ENCODE assay signal across 11 cellular contexts in the genomic region with DNA sequence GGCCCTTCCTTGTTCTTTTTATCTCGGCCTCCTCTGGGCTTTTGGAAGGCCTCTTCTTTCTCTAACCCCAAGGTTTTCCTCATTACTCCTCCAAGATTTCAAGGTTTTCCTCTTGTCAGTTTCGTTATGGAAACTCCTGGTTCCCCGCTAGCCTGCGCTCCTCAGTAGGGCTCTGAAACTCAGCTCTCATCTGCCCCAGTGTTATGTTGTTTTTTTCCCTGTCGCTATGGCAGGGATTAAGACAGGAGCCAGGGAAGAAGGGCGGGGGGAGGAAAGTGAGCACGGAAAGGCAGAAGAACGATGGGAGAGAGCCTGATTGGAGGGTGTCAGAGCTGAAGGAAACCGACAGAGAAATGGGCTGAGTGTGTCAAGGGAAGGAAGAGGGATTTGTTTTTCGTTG. TPM values are rescaled to one million over a fixed set of nuclear protein-coding genes. Genes with fewer than 3 reads are reported as not detected.
DNase-seq lines count a peak whose midpoint lies in the region; TF ChIP-seq lines count a peak whose summit lies in the region.
"Had no signal": no experiment of that assay in that cellular context is flagged by ENCODE, and none has a peak within 500 bp of the region (broad histone marks: within the 10 kb centered on the region; RNA-seq: fewer than 3 reads in every experiment).

No MANE protein-coding gene starts in this region.

- H3K27ac Mint-ChIP-seq in T-helper 1 cell treated with Interleukin-12 subunit alpha and Interleukin-12 subunit beta and Interleukin-4 antibody, amounts not matched to agents 30 μg/mL and 1 μg/mL, for 36 hours = peak overlapping the region; percentile 37

- no peaks in the 10 kb centered on the region for H3K27me3 ChIP-seq in uterus

- peak overlapping the region; percentile 77 to 87 for H3K27ac ChIP-seq in uterus

- H3K36me3 ChIP-seq in uterus = no peaks in the 10 kb centered on the region

- intact Hi-C loops in uterus (cut with DNase I; ENCODE audit: low total_unique reads) = no loop called here

- H3K4me1 ChIP-seq in uterus = peaks cover 9 to 13% of the 10 kb centered on the region in 2 donors

- TF ChIP-seq CTCF in fibroblast of mammary gland (conservative IDR thresholded peaks at IDR 0.05; ENCODE audit: control insufficient read depth, insufficient read depth, low read depth, low read length) (no peak), uterus (IDR thresholded peaks at IDR 0.05) (no peak)

- H3K4me1 Mint-ChIP-seq in T-helper 1 cell treated with Interleukin-12 subunit alpha and Interleukin-12 subunit beta and Interleukin-4 antibody, amounts not matched to agents 30 μg/mL and 1 μg/mL, for 36 hours (ENCODE audit: low read depth) = peaks cover 28% of the 10 kb centered on the region

- H3K4me3 Mint-ChIP-seq in T-helper 1 cell treated with Interleukin-12 subunit alpha and Interleukin-12 subunit beta and Interleukin-4 antibody, amounts not matched to agents 30 μg/mL and 1 μg/mL, for 36 hours = no peak overlapping the region
- H3K4me3 Mint-ChIP-seq: activated naive CD4-positive, alpha-beta T cell treated with anti-CD3 and anti-CD28 coated beads, Interleukin-2, amount 10 ng/mL, durations not matched to agents 7 days and 5 days had no signal

- H3K27me3 Mint-ChIP-seq in T-helper 1 cell treated with Interleukin-12 subunit alpha and Interleukin-12 subunit beta and Interleukin-4 antibody, amounts not matched to agents 30 μg/mL and 1 μg/mL, for 36 hours (ENCODE audit: low read depth) = peaks cover 29% of the 10 kb centered on the region

- H3K9me3 Mint-ChIP-seq in T-helper 1 cell treated with Interleukin-12 subunit alpha and Interleukin-12 subunit beta and Interleukin-4 antibody, amounts not matched to agents 30 μg/mL and 1 μg/mL, for 36 hours = peaks cover 6% of the 10 kb centered on the region

- no peak overlapping the region for H3K4me3 ChIP-seq in fibroblast of mammary gland (ENCODE audit: control insufficient read depth, low read depth, low read length)
- H3K4me3 ChIP-seq in uterus = peak overlapping the region in 1 of 2 donors; percentile 17
- H3K4me3 ChIP-seq: A549 had no signal

- DNase-seq in T-helper 1 cell (no peak), fibroblast of mammary gland (ENCODE audit: low read depth) (peak; percentile 54), myocyte (ENCODE audit: low read depth) (peak; percentile 71), uterus (peak; percentile 68 to 75), kidney glomerular epithelial cell (lab: John Stamatoyannopoulos, UW) (no peak), SW480 (ENCODE audit: low spot score) (no peak)
- DNase-seq in activated CD4-positive, CD25-positive, alpha-beta regulatory T cell treated with anti-CD3 and anti-CD28 coated beads, Interleukin-2, amount 50 U/mL, for 72 hours = no peak
- DNase-seq: activated naive CD4-positive, alpha-beta T cell treated with anti-CD3 and anti-CD28 coated beads, Interleukin-2, amount 10 ng/mL, durations not matched to agents 7 days and 5 days; NCI-H1048 had no signal

- no peaks in the 10 kb centered on the region for H3K9me3 ChIP-seq in uterus

- no peaks in the 10 kb centered on the region for H3K36me3 Mint-ChIP-seq in T-helper 1 cell treated with Interleukin-12 subunit alpha and Interleukin-12 subunit beta and Interleukin-4 antibody, amounts not matched to agents 30 μg/mL and 1 μg/mL, for 36 hours (ENCODE audit: low read depth)

- TF ChIP-seq POLR2A in uterus (IDR thresholded peaks at IDR 0.05) = no peak

RNA-seq across cellular contexts. Expression of gene JDP2, which starts 26.5 kb away (rescaled TPM):
- total RNA-seq in myocyte = 44.4 and 61.9 TPM in 2 replicates
- 108 TPM for polyA plus RNA-seq in myocyte (2012)
- 10 to 100 TPM; 32.9 to 86.8 (median 50.1) TPM for total RNA-seq in uterus

Comparison
In these comparisons a context has a peak if more than half of its experiments do, and no peak if none do; other contexts are left out.
1. DNase-seq: peak in fibroblast of mammary gland (single experiment), myocyte (single experiment) and uterus (2 of 2); none in T-helper 1 cell (0 of 5), kidney glomerular epithelial cell (single experiment), SW480 (single experiment) and activated CD4-positive, CD25-positive, alpha-beta regulatory T cell treated with anti-CD3 and anti-CD28 coated beads, Interleukin-2, amount 50 U/mL, for 72 hours (single experiment).